1 cellular context compared by ENCODE assay signal in the genomic region with DNA sequence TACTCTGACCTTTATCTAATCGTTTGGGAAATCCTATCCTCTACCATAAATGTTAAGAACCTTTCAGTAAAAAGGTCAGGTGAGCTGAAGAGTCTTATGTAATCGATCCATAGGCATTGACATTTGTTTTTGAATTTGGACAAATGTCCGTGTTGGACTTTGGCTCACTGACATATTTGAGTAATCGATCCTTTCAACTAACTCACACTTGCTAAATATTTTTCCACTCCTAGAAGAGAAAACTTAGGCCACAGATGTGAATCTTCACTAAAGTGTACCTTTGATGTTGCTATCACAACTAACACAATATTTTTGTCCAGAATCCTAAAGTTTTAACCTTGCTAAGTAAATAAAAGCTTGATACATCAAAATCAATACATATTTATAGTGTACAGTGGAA.
TF ChIP-seq lines count a peak whose summit lies in the region.

No MANE protein-coding gene starts in this region.

TF ChIP-seq in HepG2, 621 proteins besides CTCF, POLR2A, EP300 and RAD21 (continued from another document and continues in another):
- TF ChIP-seq SNAPC4 (CRISPR knock-in tag; IDR thresholded peaks at IDR 0.05) (no peak), ZNF558 (CRISPR knock-in tag; IDR thresholded peaks at IDR 0.05; ENCODE audit: borderline replicate concordance) (no peak), KLF15 (CRISPR knock-in tag; IDR thresholded peaks at IDR 0.05; ENCODE audit: borderline replicate concordance) (no peak), CREM (IDR thresholded peaks at IDR 0.05) (peak; percentile 82), CREM (CRISPR knock-in tag; IDR thresholded peaks at IDR 0.05) (no peak), ZNF343 (CRISPR knock-in tag; IDR thresholded peaks at IDR 0.05) (no peak), NCOR1 (IDR thresholded peaks at IDR 0.05; ENCODE audit: borderline replicate concordance, low read length) (peak; percentile 73; the same call in 1 of the 2 replicates), ZFAT (CRISPR knock-in tag; conservative IDR thresholded peaks at IDR 0.05) (no peak), ZNF557 (CRISPR knock-in tag; IDR thresholded peaks at IDR 0.05) (no peak), ZNF577 (CRISPR knock-in tag; IDR thresholded peaks at IDR 0.05; ENCODE audit: borderline replicate concordance, low read depth) (no peak), TAF1 (CRISPR knock-in tag; IDR thresholded peaks at IDR 0.05) (no peak), ZNF766 (CRISPR knock-in tag; IDR thresholded peaks at IDR 0.05; ENCODE audit: borderline replicate concordance) (no peak), NPAS2 (CRISPR knock-in tag; IDR thresholded peaks at IDR 0.05; ENCODE audit: borderline replicate concordance) (no peak), KDM4B (CRISPR knock-in tag; IDR thresholded peaks at IDR 0.05) (no peak), SRY (CRISPR knock-in tag; IDR thresholded peaks at IDR 0.05) (no peak), MBNL3 (CRISPR knock-in tag; conservative IDR thresholded peaks at IDR 0.05) (no peak), LCORL (IDR thresholded peaks at IDR 0.05) (peak; percentile 86), LCORL (CRISPR knock-in tag; IDR thresholded peaks at IDR 0.05) (peak; percentile 63; the same call in 1 of the 2 replicates), PRPF4 (IDR thresholded peaks at IDR 0.05; ENCODE audit: low read depth, low read length, poor library complexity, severe bottlenecking) (no peak), ZNF180 (CRISPR knock-in tag; IDR thresholded peaks at IDR 0.05; ENCODE audit: borderline replicate concordance, low read depth) (no peak), CBX1 (IDR thresholded peaks at IDR 0.05; ENCODE audit: low read depth) (no peak), POLR2AphosphoS5 (IDR thresholded peaks at IDR 0.05; ENCODE audit: low read depth, low read length) (no peak), ZNF790 (CRISPR knock-in tag; IDR thresholded peaks at IDR 0.05; ENCODE audit: borderline replicate concordance) (no peak), PRDM4 (CRISPR knock-in tag; IDR thresholded peaks at IDR 0.05; ENCODE audit: borderline replicate concordance) (no peak), ZNF274 (CRISPR knock-in tag; IDR thresholded peaks at IDR 0.05) (no peak), MLLT10 (CRISPR knock-in tag; IDR thresholded peaks at IDR 0.05) (no peak), AHR (CRISPR knock-in tag; IDR thresholded peaks at IDR 0.05) (no peak), U2AF2 (IDR thresholded peaks at IDR 0.05; ENCODE audit: low read depth, low read length) (no peak), RAD51 (IDR thresholded peaks at IDR 0.05; ENCODE audit: borderline replicate concordance) (no peak), RBM39 (IDR thresholded peaks at IDR 0.05; ENCODE audit: low read depth, low read length, poor library complexity, severe bottlenecking) (no peak), RFXANK (CRISPR knock-in tag; IDR thresholded peaks at IDR 0.05) (no peak), FOXK1 (CRISPR knock-in tag; IDR thresholded peaks at IDR 0.05; ENCODE audit: borderline replicate concordance, low read depth) (peak; percentile 62; the same call in 1 of the 2 replicates), ZFP41 (CRISPR knock-in tag; IDR thresholded peaks at IDR 0.05; ENCODE audit: borderline replicate concordance) (no peak), THAP11 (CRISPR knock-in tag; IDR thresholded peaks at IDR 0.05) (peak; percentile 46; the same call in 1 of the 2 replicates), SALL1 (CRISPR knock-in tag; IDR thresholded peaks at IDR 0.05) (peak; percentile 90; the same call in 1 of the 2 replicates), ZNF775 (CRISPR knock-in tag; IDR thresholded peaks at IDR 0.05; ENCODE audit: borderline replicate concordance) (0 out of 2 replicates have a peak, but pooled peaks have one; percentile 51), FOXA3 (CRISPR knock-in tag; IDR thresholded peaks at IDR 0.05) (peak; percentile 94), PCBP1 (IDR thresholded peaks at IDR 0.05; ENCODE audit: borderline replicate concordance, low read depth, low read length) (no peak)
- TF ChIP-seq, protein P1, sequence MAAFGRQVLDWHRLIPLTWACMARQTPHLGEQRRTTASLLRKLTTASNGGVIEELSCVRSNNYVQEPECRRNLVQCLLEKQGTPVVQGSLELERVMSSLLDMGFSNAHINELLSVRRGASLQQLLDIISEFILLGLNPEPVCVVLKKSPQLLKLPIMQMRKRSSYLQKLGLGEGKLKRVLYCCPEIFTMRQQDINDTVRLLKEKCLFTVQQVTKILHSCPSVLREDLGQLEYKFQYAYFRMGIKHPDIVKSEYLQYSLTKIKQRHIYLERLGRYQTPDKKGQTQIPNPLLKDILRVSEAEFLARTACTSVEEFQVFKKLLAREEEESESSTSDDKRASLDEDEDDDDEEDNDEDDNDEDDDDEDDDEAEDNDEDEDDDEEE (CRISPR knock-in tag; IDR thresholded peaks at IDR 0.05), result no peak
- TF ChIP-seq, protein P2, sequence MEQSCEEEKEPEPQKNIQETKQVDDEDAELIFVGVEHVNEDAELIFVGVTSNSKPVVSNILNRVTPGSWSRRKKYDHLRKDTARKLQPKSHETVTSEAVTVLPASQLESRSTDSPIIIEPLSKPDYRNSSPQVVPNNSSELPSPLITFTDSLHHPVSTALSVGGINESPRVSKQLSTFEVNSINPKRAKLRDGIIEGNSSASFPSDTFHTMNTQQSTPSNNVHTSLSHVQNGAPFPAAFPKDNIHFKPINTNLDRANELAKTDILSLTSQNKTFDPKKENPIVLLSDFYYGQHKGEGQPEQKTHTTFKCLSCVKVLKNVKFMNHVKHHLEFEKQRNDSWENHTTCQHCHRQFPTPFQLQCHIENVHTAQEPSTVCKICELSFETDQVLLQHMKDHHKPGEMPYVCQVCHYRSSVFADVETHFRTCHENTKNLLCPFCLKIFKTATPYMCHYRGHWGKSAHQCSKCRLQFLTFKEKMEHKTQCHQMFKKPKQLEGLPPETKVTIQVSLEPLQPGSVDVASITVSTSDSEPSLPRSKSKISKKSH (CRISPR knock-in tag; IDR thresholded peaks at IDR 0.05; ENCODE audit: borderline replicate concordance), result no peak
- TF ChIP-seq, protein P3, sequence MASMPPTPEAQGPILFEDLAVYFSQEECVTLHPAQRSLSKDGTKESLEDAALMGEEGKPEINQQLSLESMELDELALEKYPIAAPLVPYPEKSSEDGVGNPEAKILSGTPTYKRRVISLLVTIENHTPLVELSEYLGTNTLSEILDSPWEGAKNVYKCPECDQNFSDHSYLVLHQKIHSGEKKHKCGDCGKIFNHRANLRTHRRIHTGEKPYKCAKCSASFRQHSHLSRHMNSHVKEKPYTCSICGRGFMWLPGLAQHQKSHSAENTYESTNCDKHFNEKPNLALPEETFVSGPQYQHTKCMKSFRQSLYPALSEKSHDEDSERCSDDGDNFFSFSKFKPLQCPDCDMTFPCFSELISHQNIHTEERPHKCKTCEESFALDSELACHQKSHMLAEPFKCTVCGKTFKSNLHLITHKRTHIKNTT (CRISPR knock-in tag; IDR thresholded peaks at IDR 0.05), result no peak
- TF ChIP-seq, protein P4, sequence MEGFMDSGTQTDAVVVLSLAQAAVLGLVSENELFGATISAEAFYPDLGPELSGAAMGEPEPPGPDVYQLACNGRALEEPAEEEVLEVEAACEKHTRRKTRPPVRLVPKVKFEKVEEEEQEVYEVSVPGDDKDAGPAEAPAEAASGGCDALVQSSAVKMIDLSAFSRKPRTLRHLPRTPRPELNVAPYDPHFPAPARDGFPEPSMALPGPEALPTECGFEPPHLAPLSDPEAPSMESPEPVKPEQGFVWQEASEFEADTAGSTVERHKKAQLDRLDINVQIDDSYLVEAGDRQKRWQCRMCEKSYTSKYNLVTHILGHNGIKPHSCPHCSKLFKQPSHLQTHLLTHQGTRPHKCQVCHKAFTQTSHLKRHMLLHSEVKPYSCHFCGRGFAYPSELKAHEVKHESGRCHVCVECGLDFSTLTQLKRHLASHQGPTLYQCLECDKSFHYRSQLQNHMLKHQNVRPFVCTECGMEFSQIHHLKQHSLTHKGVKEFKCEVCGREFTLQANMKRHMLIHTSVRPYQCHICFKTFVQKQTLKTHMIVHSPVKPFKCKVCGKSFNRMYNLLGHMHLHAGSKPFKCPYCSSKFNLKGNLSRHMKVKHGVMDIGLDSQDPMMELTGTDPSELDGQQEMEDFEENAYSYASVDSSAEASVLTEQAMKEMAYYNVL (CRISPR knock-in tag; IDR thresholded peaks at IDR 0.05; ENCODE audit: borderline replicate concordance), result no peak
- TF ChIP-seq, protein P5, sequence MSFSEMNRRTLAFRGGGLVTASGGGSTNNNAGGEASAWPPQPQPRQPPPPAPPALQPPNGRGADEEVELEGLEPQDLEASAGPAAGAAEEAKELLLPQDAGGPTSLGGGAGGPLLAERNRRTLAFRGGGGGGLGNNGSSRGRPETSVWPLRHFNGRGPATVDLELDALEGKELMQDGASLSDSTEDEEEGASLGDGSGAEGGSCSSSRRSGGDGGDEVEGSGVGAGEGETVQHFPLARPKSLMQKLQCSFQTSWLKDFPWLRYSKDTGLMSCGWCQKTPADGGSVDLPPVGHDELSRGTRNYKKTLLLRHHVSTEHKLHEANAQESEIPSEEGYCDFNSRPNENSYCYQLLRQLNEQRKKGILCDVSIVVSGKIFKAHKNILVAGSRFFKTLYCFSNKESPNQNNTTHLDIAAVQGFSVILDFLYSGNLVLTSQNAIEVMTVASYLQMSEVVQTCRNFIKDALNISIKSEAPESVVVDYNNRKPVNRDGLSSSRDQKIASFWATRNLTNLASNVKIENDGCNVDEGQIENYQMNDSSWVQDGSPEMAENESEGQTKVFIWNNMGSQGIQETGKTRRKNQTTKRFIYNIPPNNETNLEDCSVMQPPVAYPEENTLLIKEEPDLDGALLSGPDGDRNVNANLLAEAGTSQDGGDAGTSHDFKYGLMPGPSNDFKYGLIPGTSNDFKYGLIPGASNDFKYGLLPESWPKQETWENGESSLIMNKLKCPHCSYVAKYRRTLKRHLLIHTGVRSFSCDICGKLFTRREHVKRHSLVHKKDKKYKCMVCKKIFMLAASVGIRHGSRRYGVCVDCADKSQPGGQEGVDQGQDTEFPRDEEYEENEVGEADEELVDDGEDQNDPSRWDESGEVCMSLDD (CRISPR knock-in tag; IDR thresholded peaks at IDR 0.05; ENCODE audit: borderline replicate concordance), result no peak
- TF ChIP-seq, protein P6, sequence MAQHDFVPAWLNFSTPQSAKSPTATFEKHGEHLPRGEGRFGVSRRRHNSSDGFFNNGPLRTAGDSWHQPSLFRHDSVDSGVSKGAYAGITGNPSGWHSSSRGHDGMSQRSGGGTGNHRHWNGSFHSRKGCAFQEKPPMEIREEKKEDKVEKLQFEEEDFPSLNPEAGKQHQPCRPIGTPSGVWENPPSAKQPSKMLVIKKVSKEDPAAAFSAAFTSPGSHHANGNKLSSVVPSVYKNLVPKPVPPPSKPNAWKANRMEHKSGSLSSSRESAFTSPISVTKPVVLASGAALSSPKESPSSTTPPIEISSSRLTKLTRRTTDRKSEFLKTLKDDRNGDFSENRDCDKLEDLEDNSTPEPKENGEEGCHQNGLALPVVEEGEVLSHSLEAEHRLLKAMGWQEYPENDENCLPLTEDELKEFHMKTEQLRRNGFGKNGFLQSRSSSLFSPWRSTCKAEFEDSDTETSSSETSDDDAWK (CRISPR knock-in tag; IDR thresholded peaks at IDR 0.05), result no peak
- TF ChIP-seq, protein P7, sequence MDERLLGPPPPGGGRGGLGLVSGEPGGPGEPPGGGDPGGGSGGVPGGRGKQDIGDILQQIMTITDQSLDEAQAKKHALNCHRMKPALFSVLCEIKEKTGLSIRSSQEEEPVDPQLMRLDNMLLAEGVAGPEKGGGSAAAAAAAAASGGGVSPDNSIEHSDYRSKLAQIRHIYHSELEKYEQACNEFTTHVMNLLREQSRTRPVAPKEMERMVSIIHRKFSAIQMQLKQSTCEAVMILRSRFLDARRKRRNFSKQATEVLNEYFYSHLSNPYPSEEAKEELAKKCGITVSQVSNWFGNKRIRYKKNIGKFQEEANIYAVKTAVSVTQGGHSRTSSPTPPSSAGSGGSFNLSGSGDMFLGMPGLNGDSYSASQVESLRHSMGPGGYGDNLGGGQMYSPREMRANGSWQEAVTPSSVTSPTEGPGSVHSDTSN (CRISPR knock-in tag; IDR thresholded peaks at IDR 0.05), result no peak
